In the genomic region with DNA sequence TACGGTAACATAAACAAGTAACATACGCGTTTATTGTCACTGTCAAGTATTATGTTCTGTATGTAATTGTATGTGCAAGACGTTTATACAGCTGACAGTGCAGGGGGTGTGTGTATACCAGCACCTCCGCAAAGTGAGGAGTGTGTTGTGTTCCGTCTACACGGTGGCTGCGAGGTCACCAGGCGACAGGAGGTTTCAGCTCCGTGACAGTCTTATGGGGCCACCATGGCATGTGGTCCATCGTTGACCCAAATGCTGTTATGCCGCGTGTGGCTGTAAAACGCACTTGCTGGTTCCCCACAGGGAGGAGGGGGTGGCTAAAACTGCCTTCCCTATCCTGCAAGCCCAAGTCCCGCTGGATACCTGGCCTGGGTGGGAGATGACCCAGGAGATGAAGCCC, we compare ENCODE assay signal across 29 cellular contexts. TPM values are rescaled to one million over a fixed set of nuclear protein-coding genes. Genes with fewer than 3 reads are reported as not detected.
"Had no signal": no experiment of that assay in that cellular context is flagged by ENCODE, and none has a peak within 500 bp of the region (broad histone marks: within the 10 kb centered on the region; RNA-seq: fewer than 3 reads in every experiment).

No MANE protein-coding gene starts in this region.

- ATAC-seq: activated CD4-positive, alpha-beta T cell treated with anti-CD3 and anti-CD28 coated beads for 36 hours; activated naive CD4-positive, alpha-beta T cell treated with anti-CD3 and anti-CD28 coated beads, Interleukin-2, amount 50 U/mL, for 72 hours; activated T-cell treated with anti-CD3 and anti-CD28 coated beads, Interleukin-2, amount 50 U/mL, for 72 hours; effector memory CD8-positive, alpha-beta T cell; gastroesophageal sphincter had no signal

- H3K36me3 ChIP-seq: breast epithelium, cardiac muscle cell had no signal

- H3K4me1 ChIP-seq: ascending aorta, breast epithelium, esophagus muscularis mucosa, gastroesophageal sphincter had no signal

- H3K4me1 Mint-ChIP-seq: activated CD4-positive, alpha-beta T cell treated with anti-CD3 and anti-CD28 coated beads for 36 hours; activated CD4-positive, alpha-beta T cell treated with anti-CD3 and anti-CD28 coated beads, Interleukin-2, amount 10 ng/mL, durations not matched to agents 24 days and 14 days; activated naive CD4-positive, alpha-beta T cell treated with anti-CD3 and anti-CD28 coated beads, Interleukin-2, amount 10 ng/mL, durations not matched to agents 7 days and 5 days; brain had no signal

- H3K9me3 ChIP-seq: ascending aorta, breast epithelium, esophagus muscularis mucosa, gastroesophageal sphincter had no signal

- FAIRE-seq: colon had no signal

- H3K27ac ChIP-seq: ascending aorta, breast epithelium, cardiac muscle cell, esophagus muscularis mucosa, gastroesophageal sphincter had no signal

- H3K27me3 Mint-ChIP-seq: activated CD4-positive, alpha-beta memory T cell treated with anti-CD3 and anti-CD28 coated beads for 36 hours; activated CD4-positive, alpha-beta T cell treated with anti-CD3 and anti-CD28 coated beads for 36 hours; activated CD4-positive, alpha-beta T cell treated with anti-CD3 and anti-CD28 coated beads, Interleukin-2, amount 10 ng/mL, durations not matched to agents 24 days and 14 days; activated naive CD4-positive, alpha-beta T cell treated with anti-CD3 and anti-CD28 coated beads, Interleukin-2, amount 10 ng/mL, durations not matched to agents 7 days and 5 days; activated naive CD8-positive, alpha-beta T cell treated with anti-CD3 and anti-CD28 coated beads, Interleukin-2, amount 10 ng/mL, durations not matched to agents 7 days and 5 days; activated T-cell treated with anti-CD3 and anti-CD28 coated beads, Interleukin-2, amount 50 U/mL, for 24 hours; brain; central memory CD8-positive, alpha-beta T cell had no signal

- DNase-seq: activated CD4-positive, alpha-beta memory T cell treated with anti-CD3 and anti-CD28 coated beads for 36 hours; activated CD4-positive, alpha-beta T cell treated with anti-CD3 and anti-CD28 coated beads for 36 hours; activated CD4-positive, alpha-beta T cell treated with anti-CD3 and anti-CD28 coated beads, Interleukin-2, amount 10 ng/mL, durations not matched to agents 24 days and 14 days; activated CD4-positive, CD25-positive, alpha-beta regulatory T cell; activated CD4-positive, CD25-positive, alpha-beta regulatory T cell treated with anti-CD3 and anti-CD28 coated beads, Interleukin-2, amount 50 U/mL, for 72 hours; activated CD8-positive, alpha-beta memory T cell treated with anti-CD3 and anti-CD28 coated beads, Interleukin-2, amount 50 U/mL, for 48 hours; activated gamma-delta T cell; activated naive CD4-positive, alpha-beta T cell; activated naive CD4-positive, alpha-beta T cell treated with anti-CD3 and anti-CD28 coated beads, Interleukin-2, amount 10 ng/mL, durations not matched to agents 7 days and 5 days; activated naive CD8-positive, alpha-beta T cell treated with anti-CD3 and anti-CD28 coated beads, Interleukin-2, amount 10 ng/mL, durations not matched to agents 7 days and 5 days; activated T-cell treated with anti-CD3 and anti-CD28 coated beads for 4 hours; activated T-cell treated with anti-CD3 and anti-CD28 coated beads, Interleukin-2, amount 50 U/mL, for 24 hours; activated T-cell treated with anti-CD3 and anti-CD28 coated beads, Interleukin-2, amount 50 U/mL, for 72 hours; cortex of kidney; dermis blood vessel endothelial cell; effector CD4-positive, alpha-beta T cell; effector memory CD8-positive, alpha-beta T cell; erythroblast; foreskin melanocyte; T-helper 2 cell had no signal

- H3K27me3 ChIP-seq: ascending aorta, cardiac muscle cell had no signal

- H3K4me3 ChIP-seq: ascending aorta, breast epithelium, cardiac muscle cell, esophagus muscularis mucosa, gastroesophageal sphincter had no signal

- H3K9me3 Mint-ChIP-seq: activated CD4-positive, alpha-beta memory T cell treated with anti-CD3 and anti-CD28 coated beads for 36 hours; activated CD4-positive, alpha-beta T cell treated with anti-CD3 and anti-CD28 coated beads, Interleukin-2, amount 10 ng/mL, durations not matched to agents 24 days and 14 days; activated naive CD4-positive, alpha-beta T cell treated with anti-CD3 and anti-CD28 coated beads, Interleukin-2, amount 10 ng/mL, durations not matched to agents 7 days and 5 days; activated naive CD8-positive, alpha-beta T cell treated with anti-CD3 and anti-CD28 coated beads, Interleukin-2, amount 10 ng/mL, durations not matched to agents 7 days and 5 days; activated T-cell treated with anti-CD3 and anti-CD28 coated beads, Interleukin-2, amount 50 U/mL, for 24 hours; activated T-cell treated with anti-CD3 and anti-CD28 coated beads, Interleukin-2, amount 50 U/mL, for 72 hours; brain; central memory CD8-positive, alpha-beta T cell; effector memory CD8-positive, alpha-beta T cell had no signal

- H3K27ac Mint-ChIP-seq: activated CD4-positive, alpha-beta memory T cell treated with anti-CD3 and anti-CD28 coated beads for 36 hours; activated CD4-positive, alpha-beta T cell treated with anti-CD3 and anti-CD28 coated beads for 36 hours; activated CD4-positive, alpha-beta T cell treated with anti-CD3 and anti-CD28 coated beads, Interleukin-2, amount 10 ng/mL, durations not matched to agents 24 days and 14 days; activated naive CD4-positive, alpha-beta T cell treated with anti-CD3 and anti-CD28 coated beads, Interleukin-2, amount 10 ng/mL, durations not matched to agents 7 days and 5 days; activated naive CD4-positive, alpha-beta T cell treated with anti-CD3 and anti-CD28 coated beads, Interleukin-2, amount 50 U/mL, for 72 hours; activated naive CD8-positive, alpha-beta T cell treated with anti-CD3 and anti-CD28 coated beads, Interleukin-2, amount 10 ng/mL, durations not matched to agents 7 days and 5 days; activated T-cell treated with anti-CD3 and anti-CD28 coated beads, Interleukin-2, amount 50 U/mL, for 24 hours; activated T-cell treated with anti-CD3 and anti-CD28 coated beads, Interleukin-2, amount 50 U/mL, for 72 hours had no signal

- H3K4me3 Mint-ChIP-seq: activated CD4-positive, alpha-beta memory T cell treated with anti-CD3 and anti-CD28 coated beads for 36 hours; activated CD4-positive, alpha-beta T cell treated with anti-CD3 and anti-CD28 coated beads for 36 hours; activated CD4-positive, alpha-beta T cell treated with anti-CD3 and anti-CD28 coated beads, Interleukin-2, amount 10 ng/mL, durations not matched to agents 24 days and 14 days; activated naive CD4-positive, alpha-beta T cell treated with anti-CD3 and anti-CD28 coated beads, Interleukin-2, amount 10 ng/mL, durations not matched to agents 7 days and 5 days; activated naive CD8-positive, alpha-beta T cell treated with anti-CD3 and anti-CD28 coated beads, Interleukin-2, amount 10 ng/mL, durations not matched to agents 7 days and 5 days; activated T-cell treated with anti-CD3 and anti-CD28 coated beads, Interleukin-2, amount 50 U/mL, for 24 hours; activated T-cell treated with anti-CD3 and anti-CD28 coated beads, Interleukin-2, amount 50 U/mL, for 72 hours; brain; central memory CD8-positive, alpha-beta T cell; effector memory CD8-positive, alpha-beta T cell had no signal

RNA-seq across cellular contexts. Expression of gene NSG1, which starts 25.0 kb away (rescaled TPM):
- total RNA-seq: ascending aorta, dermis blood vessel endothelial cell had no signal
